13 cellular contexts compared by ENCODE assay signal in genomic region chr2:223797073-223797472, GRCh38. TPM values are rescaled to one million over a fixed set of nuclear protein-coding genes. Genes with fewer than 3 reads are reported as not detected.
DNase-seq lines count a peak whose midpoint lies in the region; ATAC-seq and TF ChIP-seq lines count a peak whose summit lies in the region.
"Had no signal": no experiment of that assay in that cellular context is flagged by ENCODE, and none has a peak within 500 bp of the region (broad histone marks: within the 10 kb centered on the region; RNA-seq: fewer than 3 reads in every experiment).

No MANE protein-coding gene starts in this region.

- intact Hi-C loops in Panc1 (cut with micrococcal nuclease; ENCODE audit: unreplicated experiment): no loop called here

- BruUV-seq in Panc1 (replicated peaks; lab: Mats Ljungman, UMichigan): no TSS peak

- H3K4me3 ChIP-seq in Panc1 (ENCODE audit: low read depth in 2 of 2, low read length in 2 of 2): no peak overlapping the region
- no peak overlapping the region for H3K4me3 ChIP-seq in epithelial cell of proximal tubule (ENCODE audit: low read depth, low read length)
- no peak overlapping the region for H3K4me3 ChIP-seq in right atrium auricular region
- H3K4me3 ChIP-seq: BLaER1, cardiac muscle cell had no signal

- peaks cover 50% of the 10 kb centered on the region for H3K4me1 ChIP-seq in Panc1 (ENCODE audit: control insufficient read depth, insufficient read depth, low read length)
- no peaks in the 10 kb centered on the region for H3K4me1 ChIP-seq in right atrium auricular region
- H3K4me1 ChIP-seq: BLaER1 had no signal

- H3K4me3 Mint-ChIP-seq in osteocyte (ENCODE audit: unreplicated experiment): no peak overlapping the region
- H3K4me3 Mint-ChIP-seq: natural killer cell treated with Interleukin-12 subunit alpha and Interleukin-12 subunit beta and Interleukin-15 and Interleukin-18, amount 100 ng/mL, for 72 hours had no signal

- peak overlapping the region; percentile 50 for H3K27ac Mint-ChIP-seq in osteocyte (ENCODE audit: unreplicated experiment)
- H3K27ac Mint-ChIP-seq: natural killer cell treated with Interleukin-12 subunit alpha and Interleukin-12 subunit beta and Interleukin-15 and Interleukin-18, amount 100 ng/mL, for 72 hours had no signal

- peak overlapping the region; percentile 73 for H3K27ac ChIP-seq in Panc1 (ENCODE audit: low read length)
- no peak overlapping the region for H3K27ac ChIP-seq in right atrium auricular region
- H3K27ac ChIP-seq: BLaER1, cardiac muscle cell had no signal

- H3K4me1 Mint-ChIP-seq in osteocyte (ENCODE audit: unreplicated experiment): peaks cover 39% of the 10 kb centered on the region

- in situ Hi-C loops in Panc1 (cut with HindIII; ENCODE audit: low pct_unique_long_range_greater_than_20kb, low sequenced_read_pairs): no loop called here

- peak; percentile 67 for ATAC-seq in Panc1
- ATAC-seq: natural killer cell treated with Interleukin-12 subunit alpha and Interleukin-12 subunit beta and Interleukin-15 and Interleukin-18, amount 100 ng/mL, for 72 hours had no signal

- H3K9me3 ChIP-seq in Panc1 (ENCODE audit: control insufficient read depth, insufficient read depth, low read depth, low read length) (no peaks in the 10 kb centered on the region; the same call in 1 of the 2 replicates), right atrium auricular region (peaks cover 3 to 4% of the 10 kb centered on the region in 2 donors)

- no peak for TF ChIP-seq CTCF in Panc1 (IDR thresholded peaks at IDR 0.05)
- no peak for TF ChIP-seq CTCF in epithelial cell of proximal tubule (conservative IDR thresholded peaks at IDR 0.05; ENCODE audit: low read depth, low read length)
- TF ChIP-seq CTCF in osteocyte (IDR thresholded peaks at IDR 0.05): no peak
- no peak for TF ChIP-seq CTCF in right atrium auricular region (IDR thresholded peaks at IDR 0.05)

- POLR2A ChIA-PET in Panc1 (lab: Charles Lee): no interaction called here

- CTCF ChIA-PET in Panc1 (lab: Charles Lee): interaction anchor here (0.7 to 2.2 kb wide), 8 partner anchors 17 to 825 kb away, joined by 3 to 13 read pairs (median 6); no protein-coding TSS in a partner anchor

- H3K27me3 Mint-ChIP-seq in osteocyte (ENCODE audit: unreplicated experiment): no peaks in the 10 kb centered on the region
- H3K27me3 Mint-ChIP-seq: natural killer cell treated with Interleukin-12 subunit alpha and Interleukin-12 subunit beta and Interleukin-15 and Interleukin-18, amount 100 ng/mL, for 72 hours had no signal

- peaks cover 2% of the 10 kb centered on the region for H3K36me3 Mint-ChIP-seq in osteocyte (ENCODE audit: unreplicated experiment)
- H3K36me3 Mint-ChIP-seq: natural killer cell treated with Interleukin-12 subunit alpha and Interleukin-12 subunit beta and Interleukin-15 and Interleukin-18, amount 100 ng/mL, for 72 hours had no signal

- DNase-seq in EL (peak; percentile 8), Panc1 (ENCODE audit: low read depth, low spot score) (no peak), epithelial cell of proximal tubule (ENCODE audit: low read depth) (peak; percentile 79), osteocyte (ENCODE audit: extremely low spot score, unreplicated experiment) (no peak), DMS153 treated with DMSO at 0.1 percent for 48 hours (lab: John Stamatoyannopoulos, UW; ENCODE audit: unreplicated experiment) (no peak), NCI-H774 (lab: John Stamatoyannopoulos, UW) (no peak), right atrium auricular region (ENCODE audit: low spot score) (no peak)
- no peak for DNase-seq in activated naive CD4-positive, alpha-beta T cell treated with Interleukin-2 at 50 U/mL for 16 hours
- DNase-seq: GDM1, SHP77 treated with DMSO at 0.1 percent for 48 hours had no signal

- no peaks in the 10 kb centered on the region for H3K36me3 ChIP-seq in Panc1 (ENCODE audit: control insufficient read depth, insufficient read depth, low read length)
- H3K36me3 ChIP-seq in right atrium auricular region: no peaks in the 10 kb centered on the region
- H3K36me3 ChIP-seq: BLaER1, cardiac muscle cell had no signal

- no peaks in the 10 kb centered on the region for H3K27me3 ChIP-seq in Panc1 (ENCODE audit: control insufficient read depth, insufficient read depth, low read length)
- no peaks in the 10 kb centered on the region for H3K27me3 ChIP-seq in right atrium auricular region
- H3K27me3 ChIP-seq: BLaER1, cardiac muscle cell had no signal

- H3K9me3 Mint-ChIP-seq in osteocyte (ENCODE audit: unreplicated experiment): peaks cover 9% of the 10 kb centered on the region
- H3K9me3 Mint-ChIP-seq: natural killer cell treated with Interleukin-12 subunit alpha and Interleukin-12 subunit beta and Interleukin-15 and Interleukin-18, amount 100 ng/mL, for 72 hours had no signal

RNA-seq across cellular contexts. Expression of gene AP1S3, which starts 40.3 kb away (rescaled TPM):
- total RNA-seq in Panc1 (2021; ENCODE audit: unreplicated experiment) (66.3 TPM), epithelial cell of proximal tubule (28.4 and 28.8 TPM in 2 replicates), osteocyte (3.1 and 3.5 TPM in 2 replicates), right atrium auricular region (1 to 10 TPM; 2.2 to 3.5 TPM)
- polyA plus RNA-seq in Panc1 (2012; ENCODE audit: insufficient read length): 20.0 TPM
- total RNA-seq: cardiac muscle cell had no signal

Comparison
In these comparisons a context has a peak if more than half of its experiments do, and no peak if none do; other contexts are left out.
1. DNase-seq: peak in EL (single experiment) and epithelial cell of proximal tubule (single experiment); none in Panc1 (single experiment), osteocyte (single experiment), DMS153 treated with DMSO at 0.1 percent for 48 hours (single experiment), NCI-H774 (single experiment), activated naive CD4-positive, alpha-beta T cell treated with Interleukin-2 at 50 U/mL for 16 hours (single experiment) and right atrium auricular region (single experiment).